2 cellular contexts compared by ENCODE assay signal in the genomic region with DNA sequence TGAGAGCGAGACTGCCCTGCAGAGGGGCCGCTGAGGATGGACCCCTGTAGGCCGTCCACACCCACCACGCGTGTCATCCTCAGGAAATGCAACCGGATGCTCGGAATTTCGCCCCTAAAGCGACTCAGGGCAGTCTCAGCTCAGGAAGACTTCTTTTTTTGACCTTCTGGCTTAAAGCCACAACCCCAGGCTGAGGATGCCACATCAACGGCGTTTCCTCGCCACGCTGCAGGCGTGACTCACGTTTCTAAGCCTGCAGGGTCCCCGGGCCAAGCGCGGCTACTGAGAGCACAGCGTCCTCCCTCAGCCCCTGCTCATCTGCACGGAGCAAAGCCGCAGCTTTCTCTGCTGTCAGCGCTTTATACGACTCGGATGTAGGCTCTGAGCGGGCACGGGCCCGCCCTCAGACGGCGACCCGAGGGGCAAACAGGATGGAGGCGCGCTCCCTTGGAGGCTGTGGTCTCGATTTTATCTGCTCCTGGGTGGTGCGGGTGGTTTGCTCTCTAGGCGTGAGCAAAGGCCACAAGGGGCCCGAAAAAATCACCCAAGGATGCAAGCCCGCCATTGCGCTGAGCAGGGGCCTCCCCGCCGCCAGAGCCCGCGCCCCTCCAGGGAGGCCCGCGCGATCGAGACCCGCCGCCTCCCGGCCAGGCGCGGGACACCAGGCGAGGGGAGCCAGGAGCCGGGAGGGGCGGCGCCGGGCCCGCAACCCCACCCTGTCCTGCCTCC.
TF ChIP-seq lines count a peak whose summit lies in the region.

No MANE protein-coding gene starts in this region.

TF ChIP-seq in liver, 16 proteins besides CTCF, POLR2A, EP300 and RAD21:
- TF ChIP-seq, protein P1, sequence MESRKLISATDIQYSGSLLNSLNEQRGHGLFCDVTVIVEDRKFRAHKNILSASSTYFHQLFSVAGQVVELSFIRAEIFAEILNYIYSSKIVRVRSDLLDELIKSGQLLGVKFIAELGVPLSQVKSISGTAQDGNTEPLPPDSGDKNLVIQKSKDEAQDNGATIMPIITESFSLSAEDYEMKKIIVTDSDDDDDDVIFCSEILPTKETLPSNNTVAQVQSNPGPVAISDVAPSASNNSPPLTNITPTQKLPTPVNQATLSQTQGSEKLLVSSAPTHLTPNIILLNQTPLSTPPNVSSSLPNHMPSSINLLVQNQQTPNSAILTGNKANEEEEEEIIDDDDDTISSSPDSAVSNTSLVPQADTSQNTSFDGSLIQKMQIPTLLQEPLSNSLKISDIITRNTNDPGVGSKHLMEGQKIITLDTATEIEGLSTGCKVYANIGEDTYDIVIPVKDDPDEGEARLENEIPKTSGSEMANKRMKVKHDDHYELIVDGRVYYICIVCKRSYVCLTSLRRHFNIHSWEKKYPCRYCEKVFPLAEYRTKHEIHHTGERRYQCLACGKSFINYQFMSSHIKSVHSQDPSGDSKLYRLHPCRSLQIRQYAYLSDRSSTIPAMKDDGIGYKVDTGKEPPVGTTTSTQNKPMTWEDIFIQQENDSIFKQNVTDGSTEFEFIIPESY (IDR thresholded peaks at IDR 0.05), result no peak
- TF ChIP-seq HNF4A (conservative IDR thresholded peaks at IDR 0.05), result no peak
- no peak for TF ChIP-seq HNF4G (IDR thresholded peaks at IDR 0.05)
- TF ChIP-seq TAF1 (conservative IDR thresholded peaks at IDR 0.05), result no peak
- TF ChIP-seq, protein P2, sequence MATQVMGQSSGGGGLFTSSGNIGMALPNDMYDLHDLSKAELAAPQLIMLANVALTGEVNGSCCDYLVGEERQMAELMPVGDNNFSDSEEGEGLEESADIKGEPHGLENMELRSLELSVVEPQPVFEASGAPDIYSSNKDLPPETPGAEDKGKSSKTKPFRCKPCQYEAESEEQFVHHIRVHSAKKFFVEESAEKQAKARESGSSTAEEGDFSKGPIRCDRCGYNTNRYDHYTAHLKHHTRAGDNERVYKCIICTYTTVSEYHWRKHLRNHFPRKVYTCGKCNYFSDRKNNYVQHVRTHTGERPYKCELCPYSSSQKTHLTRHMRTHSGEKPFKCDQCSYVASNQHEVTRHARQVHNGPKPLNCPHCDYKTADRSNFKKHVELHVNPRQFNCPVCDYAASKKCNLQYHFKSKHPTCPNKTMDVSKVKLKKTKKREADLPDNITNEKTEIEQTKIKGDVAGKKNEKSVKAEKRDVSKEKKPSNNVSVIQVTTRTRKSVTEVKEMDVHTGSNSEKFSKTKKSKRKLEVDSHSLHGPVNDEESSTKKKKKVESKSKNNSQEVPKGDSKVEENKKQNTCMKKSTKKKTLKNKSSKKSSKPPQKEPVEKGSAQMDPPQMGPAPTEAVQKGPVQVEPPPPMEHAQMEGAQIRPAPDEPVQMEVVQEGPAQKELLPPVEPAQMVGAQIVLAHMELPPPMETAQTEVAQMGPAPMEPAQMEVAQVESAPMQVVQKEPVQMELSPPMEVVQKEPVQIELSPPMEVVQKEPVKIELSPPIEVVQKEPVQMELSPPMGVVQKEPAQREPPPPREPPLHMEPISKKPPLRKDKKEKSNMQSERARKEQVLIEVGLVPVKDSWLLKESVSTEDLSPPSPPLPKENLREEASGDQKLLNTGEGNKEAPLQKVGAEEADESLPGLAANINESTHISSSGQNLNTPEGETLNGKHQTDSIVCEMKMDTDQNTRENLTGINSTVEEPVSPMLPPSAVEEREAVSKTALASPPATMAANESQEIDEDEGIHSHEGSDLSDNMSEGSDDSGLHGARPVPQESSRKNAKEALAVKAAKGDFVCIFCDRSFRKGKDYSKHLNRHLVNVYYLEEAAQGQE (IDR thresholded peaks at IDR 0.05), result peak; percentile 18
- no peak for TF ChIP-seq FOXA1 (IDR thresholded peaks at IDR 0.05)
- TF ChIP-seq YY1 (IDR thresholded peaks at IDR 0.05), result peak; percentile 47
- TF ChIP-seq GABPA (IDR thresholded peaks at IDR 0.05 in 1 of 2, conservative IDR thresholded peaks at IDR 0.05 in 1 of 2), result no peak
- no peak for TF ChIP-seq NR2F2 (IDR thresholded peaks at IDR 0.05)
- TF ChIP-seq, protein P3, sequence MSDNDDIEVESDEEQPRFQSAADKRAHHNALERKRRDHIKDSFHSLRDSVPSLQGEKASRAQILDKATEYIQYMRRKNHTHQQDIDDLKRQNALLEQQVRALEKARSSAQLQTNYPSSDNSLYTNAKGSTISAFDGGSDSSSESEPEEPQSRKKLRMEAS (IDR thresholded peaks at IDR 0.05), result no peak
- TF ChIP-seq EGR1 (IDR thresholded peaks at IDR 0.05; ENCODE audit: low read depth in 2 of 2), result no peak
- TF ChIP-seq, protein P4, sequence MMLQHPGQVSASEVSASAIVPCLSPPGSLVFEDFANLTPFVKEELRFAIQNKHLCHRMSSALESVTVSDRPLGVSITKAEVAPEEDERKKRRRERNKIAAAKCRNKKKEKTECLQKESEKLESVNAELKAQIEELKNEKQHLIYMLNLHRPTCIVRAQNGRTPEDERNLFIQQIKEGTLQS (IDR thresholded peaks at IDR 0.05), result no peak
- TF ChIP-seq RXRA (IDR thresholded peaks at IDR 0.05), result peak in 1 of 2 donors; percentile 21
- TF ChIP-seq JUND (IDR thresholded peaks at IDR 0.05), result no peak
TF ChIP-seq in liver: peak in this region for 3.

TF ChIP-seq in HepG2, 621 proteins besides CTCF, POLR2A, EP300 and RAD21:
- TF ChIP-seq, protein P5, sequence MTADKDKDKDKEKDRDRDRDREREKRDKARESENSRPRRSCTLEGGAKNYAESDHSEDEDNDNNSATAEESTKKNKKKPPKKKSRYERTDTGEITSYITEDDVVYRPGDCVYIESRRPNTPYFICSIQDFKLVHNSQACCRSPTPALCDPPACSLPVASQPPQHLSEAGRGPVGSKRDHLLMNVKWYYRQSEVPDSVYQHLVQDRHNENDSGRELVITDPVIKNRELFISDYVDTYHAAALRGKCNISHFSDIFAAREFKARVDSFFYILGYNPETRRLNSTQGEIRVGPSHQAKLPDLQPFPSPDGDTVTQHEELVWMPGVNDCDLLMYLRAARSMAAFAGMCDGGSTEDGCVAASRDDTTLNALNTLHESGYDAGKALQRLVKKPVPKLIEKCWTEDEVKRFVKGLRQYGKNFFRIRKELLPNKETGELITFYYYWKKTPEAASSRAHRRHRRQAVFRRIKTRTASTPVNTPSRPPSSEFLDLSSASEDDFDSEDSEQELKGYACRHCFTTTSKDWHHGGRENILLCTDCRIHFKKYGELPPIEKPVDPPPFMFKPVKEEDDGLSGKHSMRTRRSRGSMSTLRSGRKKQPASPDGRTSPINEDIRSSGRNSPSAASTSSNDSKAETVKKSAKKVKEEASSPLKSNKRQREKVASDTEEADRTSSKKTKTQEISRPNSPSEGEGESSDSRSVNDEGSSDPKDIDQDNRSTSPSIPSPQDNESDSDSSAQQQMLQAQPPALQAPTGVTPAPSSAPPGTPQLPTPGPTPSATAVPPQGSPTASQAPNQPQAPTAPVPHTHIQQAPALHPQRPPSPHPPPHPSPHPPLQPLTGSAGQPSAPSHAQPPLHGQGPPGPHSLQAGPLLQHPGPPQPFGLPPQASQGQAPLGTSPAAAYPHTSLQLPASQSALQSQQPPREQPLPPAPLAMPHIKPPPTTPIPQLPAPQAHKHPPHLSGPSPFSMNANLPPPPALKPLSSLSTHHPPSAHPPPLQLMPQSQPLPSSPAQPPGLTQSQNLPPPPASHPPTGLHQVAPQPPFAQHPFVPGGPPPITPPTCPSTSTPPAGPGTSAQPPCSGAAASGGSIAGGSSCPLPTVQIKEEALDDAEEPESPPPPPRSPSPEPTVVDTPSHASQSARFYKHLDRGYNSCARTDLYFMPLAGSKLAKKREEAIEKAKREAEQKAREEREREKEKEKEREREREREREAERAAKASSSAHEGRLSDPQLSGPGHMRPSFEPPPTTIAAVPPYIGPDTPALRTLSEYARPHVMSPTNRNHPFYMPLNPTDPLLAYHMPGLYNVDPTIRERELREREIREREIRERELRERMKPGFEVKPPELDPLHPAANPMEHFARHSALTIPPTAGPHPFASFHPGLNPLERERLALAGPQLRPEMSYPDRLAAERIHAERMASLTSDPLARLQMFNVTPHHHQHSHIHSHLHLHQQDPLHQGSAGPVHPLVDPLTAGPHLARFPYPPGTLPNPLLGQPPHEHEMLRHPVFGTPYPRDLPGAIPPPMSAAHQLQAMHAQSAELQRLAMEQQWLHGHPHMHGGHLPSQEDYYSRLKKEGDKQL (CRISPR knock-in tag; IDR thresholded peaks at IDR 0.05; ENCODE audit: low read depth), result no peak
